18 cellular contexts compared by ENCODE assay signal in the genomic region with DNA sequence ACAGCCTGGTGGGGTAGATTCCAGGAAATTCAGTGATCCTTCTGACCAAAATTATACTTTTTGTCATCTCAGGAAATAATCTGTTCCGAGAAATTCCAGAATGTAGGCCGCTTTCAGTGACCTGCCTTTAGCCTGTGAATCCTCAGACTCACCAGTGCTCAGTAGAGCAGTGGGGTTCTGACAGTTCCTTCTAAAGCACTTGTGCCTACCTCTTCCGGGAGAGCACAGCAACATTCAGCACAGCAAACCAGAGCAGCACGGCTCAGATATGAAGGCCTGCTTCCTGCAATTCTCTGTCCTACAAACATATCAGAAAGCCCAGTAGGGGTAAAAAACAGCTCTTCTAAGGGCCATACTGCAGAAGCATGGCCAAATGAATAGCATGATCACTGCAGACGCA.
"Had no signal": no experiment of that assay in that cellular context is flagged by ENCODE, and none has a peak within 500 bp of the region (broad histone marks: within the 10 kb centered on the region; RNA-seq: fewer than 3 reads in every experiment).

No MANE protein-coding gene starts in this region.

- H3K9me3 ChIP-seq: gastrocnemius medialis, heart left ventricle, lower lobe of right lung, prostate gland, transverse colon, vagina had no signal

- H3K4me3 Mint-ChIP-seq: brain; stimulated activated naive B cell treated with anti-CD40 and anti-IgM and Interleukin-4, amounts not matched to agents 10 μg/mL and 1 μg/mL and 100 μg/mL, for 72 hours had no signal

- H3K36me3 ChIP-seq: gastrocnemius medialis, heart left ventricle, lower lobe of right lung, prostate gland, transverse colon, vagina had no signal

- H3K4me3 ChIP-seq: gastrocnemius medialis, heart left ventricle, lower lobe of right lung, prostate gland, skin epidermis, transverse colon, vagina had no signal

- H3K4me1 ChIP-seq: heart left ventricle, lower lobe of right lung, vagina had no signal

- ATAC-seq: gastrocnemius medialis; heart left ventricle; left cardiac atrium; lower lobe of right lung; right cardiac atrium; stimulated activated naive B cell treated with anti-CD40 and anti-IgM and Interleukin-4, amounts not matched to agents 10 μg/mL and 1 μg/mL and 100 μg/mL, for 72 hours had no signal

- H3K27me3 Mint-ChIP-seq: brain; stimulated activated naive B cell treated with anti-CD40 and anti-IgM and Interleukin-4, amounts not matched to agents 10 μg/mL and 1 μg/mL and 100 μg/mL, for 72 hours had no signal

- H3K36me3 Mint-ChIP-seq: brain had no signal

- H3K27me3 ChIP-seq: gastrocnemius medialis, heart left ventricle, transverse colon, vagina had no signal

- H3K27ac ChIP-seq: gastrocnemius medialis, heart left ventricle, lower lobe of right lung, prostate gland, skin epidermis, transverse colon, vagina had no signal

- H3K9me3 Mint-ChIP-seq: brain had no signal

- H3K27ac Mint-ChIP-seq: brain; stimulated activated naive B cell treated with anti-CD40 and anti-IgM and Interleukin-4, amounts not matched to agents 10 μg/mL and 1 μg/mL and 100 μg/mL, for 72 hours had no signal

- DNase-seq: activated CD4-positive, CD25-positive, alpha-beta regulatory T cell treated with anti-CD3 and anti-CD28 coated beads, Interleukin-2, amount 50 U/mL, for 72 hours; activated CD8-positive, alpha-beta memory T cell treated with anti-CD3 and anti-CD28 coated beads for 24 hours; activated naive CD4-positive, alpha-beta T cell treated with anti-CD3 and anti-CD28 coated beads, Interleukin-2, amount 50 U/mL, for 16 hours; cortex of kidney; effector memory CD4-positive, alpha-beta T cell; gastrocnemius medialis; heart left ventricle; left cardiac atrium; lower lobe of right lung; right cardiac atrium; stimulated activated CD4-positive, alpha-beta T cell treated with anti-CD3 and anti-CD28 coated beads, Interleukin-15, amount 100 ng/mL, for 24 hours; stimulated activated CD4-positive, alpha-beta T cell treated with anti-CD3 and anti-CD28 coated beads, Interleukin-4, amount 100 ng/mL, for 1 hour; stimulated activated naive B cell treated with anti-CD40 and anti-IgM and Interleukin-4, amounts not matched to agents 10 μg/mL and 1 μg/mL and 100 μg/mL, for 72 hours; transverse colon had no signal
